ENCODE assay signal across 35 cellular contexts in genomic region chr16:4783251-4783950, GRCh38. TPM values are rescaled to one million over a fixed set of nuclear protein-coding genes. Genes with fewer than 3 reads are reported as not detected.
"Had no signal": no experiment of that assay in that cellular context is flagged by ENCODE, and none has a peak within 500 bp of the region (broad histone marks: within the 10 kb centered on the region; RNA-seq: fewer than 3 reads in every experiment).

No MANE protein-coding gene starts in this region.

- H3K27ac Mint-ChIP-seq: activated B cell treated with CpG ODN at 0.5 μM for 24 hours; activated CD4-positive, alpha-beta memory T cell treated with anti-CD3 and anti-CD28 coated beads for 36 hours; activated CD4-positive, alpha-beta T cell treated with anti-CD3 and anti-CD28 coated beads, Interleukin-2, amount 10 ng/mL, durations not matched to agents 24 days and 14 days; activated CD8-positive, alpha-beta memory T cell treated with anti-CD3 and anti-CD28 coated beads, Interleukin-2, amount 10 ng/mL, durations not matched to agents 7 days and 5 days; activated CD8-positive, alpha-beta T cell treated with anti-CD3 and anti-CD28 coated beads, Interleukin-2, amount 10 ng/mL, durations not matched to agents 7 days and 5 days; activated naive CD4-positive, alpha-beta T cell treated with anti-CD3 and anti-CD28 coated beads, Interleukin-2, amount 10 ng/mL, durations not matched to agents 7 days and 5 days; activated naive CD8-positive, alpha-beta T cell; activated T-helper 1 cell treated with anti-CD3 and anti-CD28 coated beads, Interleukin-12 subunit alpha, Interleukin-12 subunit beta, Interleukin-2, Interleukin-4 antibody, amounts not matched to agents 30 ng/mL and 10 ng/mL and 1 ng/mL, durations not matched to agents 14 hours and 24 hours and 36 hours; activated T-helper 2 cell treated with anti-CD3 and anti-CD28 coated beads, Interferon-gamma antibody, Interleukin-2, Interleukin-4, amounts not matched to agents 10 μg/mL and 5 μg/mL and 100 μg/mL, durations not matched to agents 14 hours and 24 hours and 36 hours had no signal

- DNase-seq: activated B cell treated with CpG ODN at 0.5 μM for 24 hours; activated CD4-positive, alpha-beta memory T cell treated with anti-CD3 and anti-CD28 coated beads for 36 hours; activated CD4-positive, alpha-beta T cell treated with anti-CD3 and anti-CD28 coated beads, Interleukin-2, amount 10 ng/mL, durations not matched to agents 24 days and 14 days; activated CD8-positive, alpha-beta memory T cell treated with anti-CD3 and anti-CD28 coated beads, Interleukin-2, amount 10 ng/mL, durations not matched to agents 7 days and 5 days; activated CD8-positive, alpha-beta memory T cell treated with anti-CD3 and anti-CD28 coated beads, Interleukin-2, amount 50 U/mL, for 4 hours; activated CD8-positive, alpha-beta T cell treated with anti-CD3 and anti-CD28 coated beads, Interleukin-2, amount 10 ng/mL, durations not matched to agents 7 days and 5 days; activated gamma-delta T cell; activated naive CD4-positive, alpha-beta T cell; activated naive CD4-positive, alpha-beta T cell treated with anti-CD3 and anti-CD28 coated beads, Interleukin-2, amount 10 ng/mL, durations not matched to agents 7 days and 5 days; activated T-cell treated with anti-CD3 and anti-CD28 coated beads, Interleukin-2, amount 50 U/mL, for 1 hour; activated T-cell treated with anti-CD3 and anti-CD28 coated beads, Interleukin-2, amount 50 U/mL, for 48 hours; amniotic stem cell; aorta; body of pancreas; central memory CD4-positive, alpha-beta T cell; cerebellar nuclear complex; colonic mucosa; effector CD8-positive, alpha-beta T cell; foreskin keratinocyte; gastrocnemius medialis; glutamatergic neuron; T-helper 1 cell; T-helper 17 cell; T1000; WERI-Rb-1 had no signal

- H3K9me3 Mint-ChIP-seq: activated B cell treated with CpG ODN at 0.5 μM for 24 hours; activated CD4-positive, alpha-beta memory T cell treated with anti-CD3 and anti-CD28 coated beads for 36 hours; activated CD4-positive, alpha-beta T cell treated with anti-CD3 and anti-CD28 coated beads, Interleukin-2, amount 10 ng/mL, durations not matched to agents 24 days and 14 days; activated naive CD4-positive, alpha-beta T cell treated with anti-CD3 and anti-CD28 coated beads, Interleukin-2, amount 10 ng/mL, durations not matched to agents 7 days and 5 days; activated T-helper 1 cell treated with anti-CD3 and anti-CD28 coated beads, Interleukin-12 subunit alpha, Interleukin-12 subunit beta, Interleukin-2, Interleukin-4 antibody, amounts not matched to agents 30 ng/mL and 10 ng/mL and 1 ng/mL, durations not matched to agents 14 hours and 24 hours and 36 hours; activated T-helper 2 cell treated with anti-CD3 and anti-CD28 coated beads, Interferon-gamma antibody, Interleukin-2, Interleukin-4, amounts not matched to agents 10 μg/mL and 5 μg/mL and 100 μg/mL, durations not matched to agents 14 hours and 24 hours and 36 hours; T-helper 2 cell treated with Interferon-gamma antibody and Interleukin-4, amounts not matched to agents 5 μg/mL and 100 μg/mL, for 36 hours had no signal

- H3K4me3 ChIP-seq: body of pancreas, colonic mucosa, esophagus muscularis mucosa, gastrocnemius medialis had no signal

- H3K4me1 Mint-ChIP-seq: activated B cell treated with CpG ODN at 0.5 μM for 24 hours; activated CD4-positive, alpha-beta T cell treated with anti-CD3 and anti-CD28 coated beads, Interleukin-2, amount 10 ng/mL, durations not matched to agents 24 days and 14 days; activated CD8-positive, alpha-beta memory T cell treated with anti-CD3 and anti-CD28 coated beads, Interleukin-2, amount 10 ng/mL, durations not matched to agents 7 days and 5 days; activated naive CD4-positive, alpha-beta T cell treated with anti-CD3 and anti-CD28 coated beads, Interleukin-2, amount 10 ng/mL, durations not matched to agents 7 days and 5 days had no signal

- H3K36me3 Mint-ChIP-seq: activated CD4-positive, alpha-beta memory T cell treated with anti-CD3 and anti-CD28 coated beads for 36 hours; activated CD8-positive, alpha-beta memory T cell treated with anti-CD3 and anti-CD28 coated beads, Interleukin-2, amount 10 ng/mL, durations not matched to agents 7 days and 5 days; activated naive CD4-positive, alpha-beta T cell treated with anti-CD3 and anti-CD28 coated beads, Interleukin-2, amount 10 ng/mL, durations not matched to agents 7 days and 5 days; activated naive CD8-positive, alpha-beta T cell had no signal

- H3K27me3 ChIP-seq: body of pancreas, colonic mucosa, esophagus muscularis mucosa, foreskin keratinocyte, gastrocnemius medialis had no signal

- H3K4me1 ChIP-seq: colonic mucosa, esophagus muscularis mucosa, foreskin keratinocyte, gastrocnemius medialis had no signal

- H3K27me3 Mint-ChIP-seq: activated CD4-positive, alpha-beta memory T cell treated with anti-CD3 and anti-CD28 coated beads for 36 hours; activated CD4-positive, alpha-beta T cell treated with anti-CD3 and anti-CD28 coated beads, Interleukin-2, amount 10 ng/mL, durations not matched to agents 24 days and 14 days; activated CD8-positive, alpha-beta memory T cell treated with anti-CD3 and anti-CD28 coated beads, Interleukin-2, amount 10 ng/mL, durations not matched to agents 7 days and 5 days; activated naive CD8-positive, alpha-beta T cell; T-helper 17 cell had no signal

- ATAC-seq: activated CD4-positive, CD25-positive, alpha-beta regulatory T cell treated with anti-CD3 and anti-CD28 coated beads, Interleukin-2, amount 50 U/mL, for 24 hours; activated CD8-positive, alpha-beta memory T cell treated with anti-CD3 and anti-CD28 coated beads, Interleukin-2, amount 10 ng/mL, durations not matched to agents 7 days and 5 days; activated CD8-positive, alpha-beta T cell treated with anti-CD3 and anti-CD28 coated beads, Interleukin-2, amount 10 ng/mL, durations not matched to agents 7 days and 5 days; body of pancreas; foreskin keratinocyte; gastrocnemius medialis; T-helper 17 cell had no signal

- H3K27ac ChIP-seq: body of pancreas, colonic mucosa, esophagus muscularis mucosa, foreskin keratinocyte, gastrocnemius medialis, WERI-Rb-1 had no signal

- H3K9me3 ChIP-seq: body of pancreas, colonic mucosa, esophagus muscularis mucosa, gastrocnemius medialis had no signal

- H3K36me3 ChIP-seq: colonic mucosa, esophagus muscularis mucosa, gastrocnemius medialis, WERI-Rb-1 had no signal

- H3K4me3 Mint-ChIP-seq: activated B cell treated with CpG ODN at 0.5 μM for 24 hours; activated CD4-positive, alpha-beta memory T cell treated with anti-CD3 and anti-CD28 coated beads for 36 hours; activated CD4-positive, alpha-beta T cell treated with anti-CD3 and anti-CD28 coated beads, Interleukin-2, amount 10 ng/mL, durations not matched to agents 24 days and 14 days; activated CD8-positive, alpha-beta memory T cell treated with anti-CD3 and anti-CD28 coated beads, Interleukin-2, amount 10 ng/mL, durations not matched to agents 7 days and 5 days; activated CD8-positive, alpha-beta T cell treated with anti-CD3 and anti-CD28 coated beads, Interleukin-2, amount 10 ng/mL, durations not matched to agents 7 days and 5 days; activated naive CD4-positive, alpha-beta T cell treated with anti-CD3 and anti-CD28 coated beads, Interleukin-2, amount 10 ng/mL, durations not matched to agents 7 days and 5 days; activated naive CD8-positive, alpha-beta T cell; activated T-helper 1 cell treated with anti-CD3 and anti-CD28 coated beads, Interleukin-12 subunit alpha, Interleukin-12 subunit beta, Interleukin-2, Interleukin-4 antibody, amounts not matched to agents 30 ng/mL and 10 ng/mL and 1 ng/mL, durations not matched to agents 14 hours and 24 hours and 36 hours; T-helper 17 cell; T-helper 2 cell treated with Interferon-gamma antibody and Interleukin-4, amounts not matched to agents 5 μg/mL and 100 μg/mL, for 36 hours had no signal

RNA-seq across cellular contexts. Expression of gene SEPTIN12, which starts 4.7 kb away (rescaled TPM):
- total RNA-seq: activated B cell treated with CpG ODN at 0.5 μM for 24 hours; activated CD4-positive, alpha-beta memory T cell treated with anti-CD3 and anti-CD28 coated beads for 36 hours; activated CD4-positive, alpha-beta T cell treated with anti-CD3 and anti-CD28 coated beads, Interleukin-2, amount 10 ng/mL, durations not matched to agents 24 days and 14 days; activated CD8-positive, alpha-beta memory T cell treated with anti-CD3 and anti-CD28 coated beads for 36 hours; activated CD8-positive, alpha-beta memory T cell treated with anti-CD3 and anti-CD28 coated beads, Interleukin-2, amount 10 ng/mL, durations not matched to agents 7 days and 5 days; activated CD8-positive, alpha-beta T cell treated with anti-CD3 and anti-CD28 coated beads, Interleukin-2, amount 10 ng/mL, durations not matched to agents 7 days and 5 days; activated T-helper 1 cell treated with anti-CD3 and anti-CD28 coated beads, Interleukin-12 subunit alpha, Interleukin-12 subunit beta, Interleukin-2, Interleukin-4 antibody, amounts not matched to agents 30 ng/mL and 10 ng/mL and 1 ng/mL, durations not matched to agents 14 hours and 24 hours and 36 hours; activated T-helper 2 cell treated with anti-CD3 and anti-CD28 coated beads, Interferon-gamma antibody, Interleukin-2, Interleukin-4, amounts not matched to agents 10 μg/mL and 5 μg/mL and 100 μg/mL, durations not matched to agents 14 hours and 24 hours and 36 hours; aorta; body of pancreas; colonic mucosa; dermis microvascular lymphatic vessel endothelial cell; epithelial cell of proximal tubule; foreskin keratinocyte; gastrocnemius medialis; T-helper 17 cell had no signal
- polyA plus RNA-seq: adipose tissue, aorta, foreskin keratinocyte had no signal

RNA-seq across cellular contexts. Expression of gene SMIM22, which starts 11.8 kb away (rescaled TPM):
- total RNA-seq: activated B cell treated with CpG ODN at 0.5 μM for 24 hours; activated CD4-positive, alpha-beta memory T cell treated with anti-CD3 and anti-CD28 coated beads for 36 hours; activated CD4-positive, alpha-beta T cell treated with anti-CD3 and anti-CD28 coated beads, Interleukin-2, amount 10 ng/mL, durations not matched to agents 24 days and 14 days; activated CD8-positive, alpha-beta memory T cell treated with anti-CD3 and anti-CD28 coated beads for 36 hours; activated CD8-positive, alpha-beta memory T cell treated with anti-CD3 and anti-CD28 coated beads, Interleukin-2, amount 10 ng/mL, durations not matched to agents 7 days and 5 days; activated CD8-positive, alpha-beta T cell treated with anti-CD3 and anti-CD28 coated beads, Interleukin-2, amount 10 ng/mL, durations not matched to agents 7 days and 5 days; activated T-helper 1 cell treated with anti-CD3 and anti-CD28 coated beads, Interleukin-12 subunit alpha, Interleukin-12 subunit beta, Interleukin-2, Interleukin-4 antibody, amounts not matched to agents 30 ng/mL and 10 ng/mL and 1 ng/mL, durations not matched to agents 14 hours and 24 hours and 36 hours; activated T-helper 2 cell treated with anti-CD3 and anti-CD28 coated beads, Interferon-gamma antibody, Interleukin-2, Interleukin-4, amounts not matched to agents 10 μg/mL and 5 μg/mL and 100 μg/mL, durations not matched to agents 14 hours and 24 hours and 36 hours; aorta; dermis microvascular lymphatic vessel endothelial cell; esophagus muscularis mucosa; gastrocnemius medialis; T-helper 17 cell had no signal

RNA-seq across cellular contexts. Expression of gene DNAAF8, which starts 49.1 kb away (rescaled TPM):
- total RNA-seq: activated CD4-positive, alpha-beta T cell treated with anti-CD3 and anti-CD28 coated beads, Interleukin-2, amount 10 ng/mL, durations not matched to agents 24 days and 14 days; activated T-helper 1 cell treated with anti-CD3 and anti-CD28 coated beads, Interleukin-12 subunit alpha, Interleukin-12 subunit beta, Interleukin-2, Interleukin-4 antibody, amounts not matched to agents 30 ng/mL and 10 ng/mL and 1 ng/mL, durations not matched to agents 14 hours and 24 hours and 36 hours; epithelial cell of proximal tubule; T-helper 17 cell had no signal
